In genomic region chr3:78729921-78730320, GRCh38 we compare ENCODE assay signal across 24 cellular contexts.
"Had no signal": no experiment of that assay in that cellular context is flagged by ENCODE, and none has a peak within 500 bp of the region (broad histone marks: within the 10 kb centered on the region; RNA-seq: fewer than 3 reads in every experiment).

No MANE protein-coding gene starts in this region.

- H3K27me3 Mint-ChIP-seq: activated naive CD4-positive, alpha-beta T cell treated with anti-CD3 and anti-CD28 coated beads, Interleukin-2, amount 10 ng/mL, durations not matched to agents 7 days and 5 days; activated naive CD8-positive, alpha-beta T cell treated with anti-CD3 and anti-CD28 coated beads, Interleukin-2, amount 50 U/mL, for 24 hours; memory B cell; naive thymus-derived CD8-positive, alpha-beta T cell; stimulated activated memory B cell treated with anti-CD40 and anti-IgM and Interleukin-4, amounts not matched to agents 10 μg/mL and 1 μg/mL and 100 μg/mL, for 72 hours had no signal

- H3K9me3 Mint-ChIP-seq: activated naive CD4-positive, alpha-beta T cell treated with anti-CD3 and anti-CD28 coated beads, Interleukin-2, amount 10 ng/mL, durations not matched to agents 7 days and 5 days; activated naive CD8-positive, alpha-beta T cell treated with anti-CD3 and anti-CD28 coated beads, Interleukin-2, amount 50 U/mL, for 24 hours; memory B cell had no signal

- H3K27me3 ChIP-seq: ascending aorta, breast epithelium, esophagus squamous epithelium, spleen, upper lobe of right lung had no signal

- H3K36me3 Mint-ChIP-seq: activated naive CD4-positive, alpha-beta T cell treated with anti-CD3 and anti-CD28 coated beads, Interleukin-2, amount 10 ng/mL, durations not matched to agents 7 days and 5 days; memory B cell; naive thymus-derived CD8-positive, alpha-beta T cell; stimulated activated memory B cell treated with anti-CD40 and anti-IgM and Interleukin-4, amounts not matched to agents 10 μg/mL and 1 μg/mL and 100 μg/mL, for 72 hours had no signal

- H3K27ac Mint-ChIP-seq: activated naive CD4-positive, alpha-beta T cell treated with anti-CD3 and anti-CD28 coated beads, Interleukin-2, amount 10 ng/mL, durations not matched to agents 7 days and 5 days; activated naive CD8-positive, alpha-beta T cell treated with anti-CD3 and anti-CD28 coated beads, Interleukin-2, amount 50 U/mL, for 24 hours; memory B cell; naive thymus-derived CD8-positive, alpha-beta T cell; stimulated activated memory B cell treated with anti-CD40 and anti-IgM and Interleukin-4, amounts not matched to agents 10 μg/mL and 1 μg/mL and 100 μg/mL, for 72 hours had no signal

- DNase-seq: activated CD4-positive, alpha-beta T cell treated with anti-CD3 and anti-CD28 coated beads, Interleukin-2, amount 50 U/mL, for 1 hour; activated CD4-positive, CD25-positive, alpha-beta regulatory T cell treated with anti-CD3 and anti-CD28 coated beads, Interleukin-2, amount 50 U/mL, for 72 hours; activated CD8-positive, alpha-beta memory T cell treated with anti-CD3 and anti-CD28 coated beads, Interleukin-2, amount 50 U/mL, for 4 hours; activated effector memory CD4-positive, alpha-beta T cell treated with Interleukin-2 at 50 U/mL for 16 hours; activated naive CD4-positive, alpha-beta T cell treated with anti-CD3 and anti-CD28 coated beads, Interleukin-2, amount 10 ng/mL, durations not matched to agents 7 days and 5 days; activated naive CD8-positive, alpha-beta T cell treated with anti-CD3 and anti-CD28 coated beads, Interleukin-2, amount 50 U/mL, for 24 hours; activated T-cell treated with anti-CD3 and anti-CD28 coated beads, Interleukin-2, amount 50 U/mL, for 48 hours; cerebellar nuclear complex; effector CD8-positive, alpha-beta T cell; esophagus squamous epithelium; kidney glomerular epithelial cell; naive thymus-derived CD8-positive, alpha-beta T cell; spleen; stimulated activated CD4-positive, alpha-beta T cell treated with anti-CD3 and anti-CD28 coated beads, Interleukin-4, amount 100 ng/mL, for 4 hours; T-helper 1 cell; T-helper 9 cell; upper lobe of right lung had no signal

- H3K36me3 ChIP-seq: ascending aorta, breast epithelium, esophagus squamous epithelium, spleen, thoracic aorta, upper lobe of right lung had no signal

- H3K4me3 Mint-ChIP-seq: activated naive CD4-positive, alpha-beta T cell treated with anti-CD3 and anti-CD28 coated beads, Interleukin-2, amount 10 ng/mL, durations not matched to agents 7 days and 5 days; activated naive CD8-positive, alpha-beta T cell treated with anti-CD3 and anti-CD28 coated beads, Interleukin-2, amount 50 U/mL, for 24 hours; memory B cell; naive thymus-derived CD8-positive, alpha-beta T cell; stimulated activated memory B cell treated with anti-CD40 and anti-IgM and Interleukin-4, amounts not matched to agents 10 μg/mL and 1 μg/mL and 100 μg/mL, for 72 hours had no signal

- H3K9me3 ChIP-seq: ascending aorta, breast epithelium, esophagus squamous epithelium, spleen, thoracic aorta, upper lobe of right lung had no signal

- H3K27ac ChIP-seq: ascending aorta, breast epithelium, esophagus squamous epithelium, parathyroid adenoma, spleen, thoracic aorta, upper lobe of right lung had no signal

- H2AFZ ChIP-seq: parathyroid adenoma had no signal

- H3K79me2 ChIP-seq: parathyroid adenoma had no signal

- H3K4me1 ChIP-seq: ascending aorta, breast epithelium, parathyroid adenoma, spleen, upper lobe of right lung had no signal

- ATAC-seq: activated naive CD8-positive, alpha-beta T cell treated with anti-CD3 and anti-CD28 coated beads, Interleukin-2, amount 50 U/mL, for 24 hours; naive thymus-derived CD8-positive, alpha-beta T cell; sciatic nerve; stimulated activated memory B cell treated with anti-CD40 and anti-IgM and Interleukin-4, amounts not matched to agents 10 μg/mL and 1 μg/mL and 100 μg/mL, for 72 hours; upper lobe of right lung had no signal

- H3K9ac ChIP-seq: parathyroid adenoma had no signal

- H3K4me1 Mint-ChIP-seq: activated naive CD4-positive, alpha-beta T cell treated with anti-CD3 and anti-CD28 coated beads, Interleukin-2, amount 10 ng/mL, durations not matched to agents 7 days and 5 days; activated naive CD8-positive, alpha-beta T cell treated with anti-CD3 and anti-CD28 coated beads, Interleukin-2, amount 50 U/mL, for 24 hours; memory B cell; stimulated activated memory B cell treated with anti-CD40 and anti-IgM and Interleukin-4, amounts not matched to agents 10 μg/mL and 1 μg/mL and 100 μg/mL, for 72 hours had no signal

- H3K4me3 ChIP-seq: ascending aorta, breast epithelium, esophagus squamous epithelium, spleen, thoracic aorta, upper lobe of right lung had no signal
